ENCODE assay signal across 8 cellular contexts in the genomic region with DNA sequence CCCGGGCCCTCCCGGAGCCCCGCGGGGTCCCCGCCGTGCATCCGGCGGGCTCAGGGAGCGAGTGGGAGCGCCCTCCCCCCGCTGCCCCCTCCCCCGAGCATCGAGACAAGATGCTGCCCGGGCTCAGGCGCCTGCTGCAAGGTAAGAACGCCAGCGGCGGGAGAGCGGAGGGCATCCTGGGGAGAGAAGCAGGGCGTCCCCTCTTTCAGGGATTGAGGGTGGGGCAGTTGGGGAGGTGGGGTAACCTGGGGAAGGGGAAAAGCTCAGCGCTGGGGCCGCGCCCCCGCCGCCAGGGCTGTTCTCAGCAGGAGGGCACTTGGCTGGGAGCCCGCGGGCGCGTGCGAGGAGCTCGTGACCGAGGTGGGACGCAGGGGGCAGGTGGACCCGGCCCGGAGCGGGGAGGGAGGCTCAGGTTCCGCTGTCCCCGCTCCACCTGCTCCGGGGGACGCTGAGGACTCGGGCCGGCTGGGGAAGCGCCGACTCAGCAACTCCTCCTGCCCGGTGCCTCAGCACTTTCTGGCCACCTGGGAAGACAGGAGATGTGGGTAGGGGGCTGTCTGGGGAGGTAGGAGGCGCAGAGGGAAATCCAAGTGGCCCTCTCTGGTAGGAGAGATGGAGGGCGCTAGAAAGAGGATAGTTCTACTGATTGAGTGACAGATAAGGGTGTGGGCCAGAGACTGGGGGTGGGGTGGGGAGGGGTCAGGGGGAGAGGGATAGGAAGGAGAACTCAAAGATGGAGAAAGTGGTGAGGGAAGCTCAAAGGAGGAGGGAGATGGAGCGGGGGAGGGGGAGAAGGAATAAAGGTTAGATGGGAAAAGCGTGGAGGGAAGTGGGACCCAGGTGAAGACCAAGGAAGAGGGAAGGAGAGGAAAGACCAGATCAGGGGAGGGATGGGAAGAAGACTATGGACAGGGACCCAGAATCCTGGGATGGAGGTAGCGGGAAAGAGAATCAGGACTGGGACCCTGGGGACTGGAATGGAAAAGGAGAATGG. TPM values are rescaled to one million over a fixed set of nuclear protein-coding genes. Genes with fewer than 3 reads are reported as not detected.
DNase-seq lines count a peak whose midpoint lies in the region; ATAC-seq and TF ChIP-seq lines count a peak whose summit lies in the region.

No MANE protein-coding gene starts in this region.

- peaks cover 27% of the 10 kb centered on the region for H3K27me3 Mint-ChIP-seq in activated naive CD4-positive, alpha-beta T cell treated with anti-CD3 and anti-CD28 coated beads for 36 hours (ENCODE audit: low read depth)

- H3K4me1 Mint-ChIP-seq in activated naive CD4-positive, alpha-beta T cell treated with anti-CD3 and anti-CD28 coated beads for 36 hours (ENCODE audit: low read depth) = peaks cover 25% of the 10 kb centered on the region

- no peaks in the 10 kb centered on the region for H3K36me3 Mint-ChIP-seq in activated naive CD4-positive, alpha-beta T cell treated with anti-CD3 and anti-CD28 coated beads for 36 hours (ENCODE audit: low read depth)

- H3K4me3 ChIP-seq in SK-N-MC (peak overlapping the region; percentile 87), iPS-20b (ENCODE audit: low read length) (peak overlapping the region; percentile 61), tibial artery (peak overlapping the region; percentile 24 to 46)

- ATAC-seq in HG02623 (IDR thresholded peaks at IDR 0.05; ENCODE audit: unreplicated experiment) = no peak

- no peaks in the 10 kb centered on the region for H3K9me3 Mint-ChIP-seq in activated naive CD4-positive, alpha-beta T cell treated with anti-CD3 and anti-CD28 coated beads for 36 hours

- TF ChIP-seq CTCF in tibial artery (IDR thresholded peaks at IDR 0.05) = no peak

- no peaks in the 10 kb centered on the region for H3K36me3 ChIP-seq in SK-N-MC (ENCODE audit: insufficient read depth, low read length)
- H3K36me3 ChIP-seq in iPS-20b (ENCODE audit: insufficient read depth, low read depth, low read length) = no peaks in the 10 kb centered on the region
- no peaks in the 10 kb centered on the region for H3K36me3 ChIP-seq in tibial artery

- H3K9ac ChIP-seq in SK-N-MC (ENCODE audit: insufficient read length) = peak overlapping the region; percentile 57
- H3K9ac ChIP-seq in iPS-20b (ENCODE audit: low read depth, low read length) = peak overlapping the region; percentile 69; the same call in 1 of the 2 replicates

- CTCF ChIA-PET in activated naive CD4-positive, alpha-beta T cell treated with anti-CD3 and anti-CD28 coated beads for 36 hours (lab: Charles Lee) = interaction anchor here (0.6 to 8.6 kb wide), 12 partner anchors 9 to 243 kb away, joined by 3 to 211 read pairs (median 8); a partner anchor contains a TSS

- no peak overlapping the region for H3K27ac Mint-ChIP-seq in activated naive CD4-positive, alpha-beta T cell treated with anti-CD3 and anti-CD28 coated beads for 36 hours

- DNase-seq in activated naive CD4-positive, alpha-beta T cell treated with anti-CD3 and anti-CD28 coated beads for 36 hours = peak; percentile 14
- DNase-seq in activated naive CD4-positive, alpha-beta T cell treated with Interleukin-2 at 50 U/mL for 16 hours = no peak
- DNase-seq in SK-N-MC (ENCODE audit: low read depth, low spot score) = no peak
- no peak for DNase-seq in tibial artery
- no peak for DNase-seq in glomerular visceral epithelial cell (ENCODE audit: extremely low spot score)
- no peak for DNase-seq in ecto neural progenitor cell (ENCODE audit: low spot score)

- intact Hi-C loops in activated naive CD4-positive, alpha-beta T cell treated with anti-CD3 and anti-CD28 coated beads for 36 hours (cut with micrococcal nuclease) = no loop called here
- intact Hi-C loops in tibial artery (cut with DNase I; ENCODE audit: low total_unique reads) = no loop called here

- peaks cover 76% of the 10 kb centered on the region for H3K27me3 ChIP-seq in iPS-20b (ENCODE audit: insufficient read depth, low read length)
- peaks cover 0 to 60% of the 10 kb centered on the region in 2 donors for H3K27me3 ChIP-seq in tibial artery

- H3K27ac ChIP-seq in SK-N-MC = no peak overlapping the region
- no peak overlapping the region for H3K27ac ChIP-seq in iPS-20b (ENCODE audit: low read length)
- no peak overlapping the region for H3K27ac ChIP-seq in tibial artery

- H3K4me1 ChIP-seq in iPS-20b (ENCODE audit: insufficient read depth, low read length) (peaks cover 34% of the 10 kb centered on the region), tibial artery (peaks cover 0 to 43% (median 38%) of the 10 kb centered on the region in 4 donors)

- H3K9me3 ChIP-seq in SK-N-MC (ENCODE audit: low read depth, low read length) (no peaks in the 10 kb centered on the region), iPS-20b (ENCODE audit: insufficient read depth, low read depth, low read length) (no peaks in the 10 kb centered on the region), tibial artery (no peaks in the 10 kb centered on the region)

- H3K4me3 Mint-ChIP-seq in activated naive CD4-positive, alpha-beta T cell treated with anti-CD3 and anti-CD28 coated beads for 36 hours = peak overlapping the region; percentile 32

RNA-seq across cellular contexts. Expression of a gene that starts 0.7 kb away (rescaled TPM):
- total RNA-seq in activated naive CD4-positive, alpha-beta T cell treated with anti-CD3 and anti-CD28 coated beads for 36 hours = under 1 TPM; 0.74 to 0.99 TPM

RNA-seq across cellular contexts. Expression of a gene that starts 34.1 kb away (rescaled TPM):
- total RNA-seq in activated naive CD4-positive, alpha-beta T cell treated with anti-CD3 and anti-CD28 coated beads for 36 hours = 100 to 1,000 TPM; 116 to 117 TPM

RNA-seq across cellular contexts. Expression of a gene that starts 54.4 kb away (rescaled TPM):
- 10 to 100 TPM; 26.5 to 29.7 TPM for total RNA-seq in activated naive CD4-positive, alpha-beta T cell treated with anti-CD3 and anti-CD28 coated beads for 36 hours

Comparison
In these comparisons a context has a peak if more than half of its experiments do, and no peak if none do; other contexts are left out.
1. H3K4me3 ChIP-seq: peak in every context shown above with its lines; median percentile 87 in SK-N-MC; 61 in iPS-20b; 35 in tibial artery.